ENCODE assay signal across 21 cellular contexts in the genomic region with DNA sequence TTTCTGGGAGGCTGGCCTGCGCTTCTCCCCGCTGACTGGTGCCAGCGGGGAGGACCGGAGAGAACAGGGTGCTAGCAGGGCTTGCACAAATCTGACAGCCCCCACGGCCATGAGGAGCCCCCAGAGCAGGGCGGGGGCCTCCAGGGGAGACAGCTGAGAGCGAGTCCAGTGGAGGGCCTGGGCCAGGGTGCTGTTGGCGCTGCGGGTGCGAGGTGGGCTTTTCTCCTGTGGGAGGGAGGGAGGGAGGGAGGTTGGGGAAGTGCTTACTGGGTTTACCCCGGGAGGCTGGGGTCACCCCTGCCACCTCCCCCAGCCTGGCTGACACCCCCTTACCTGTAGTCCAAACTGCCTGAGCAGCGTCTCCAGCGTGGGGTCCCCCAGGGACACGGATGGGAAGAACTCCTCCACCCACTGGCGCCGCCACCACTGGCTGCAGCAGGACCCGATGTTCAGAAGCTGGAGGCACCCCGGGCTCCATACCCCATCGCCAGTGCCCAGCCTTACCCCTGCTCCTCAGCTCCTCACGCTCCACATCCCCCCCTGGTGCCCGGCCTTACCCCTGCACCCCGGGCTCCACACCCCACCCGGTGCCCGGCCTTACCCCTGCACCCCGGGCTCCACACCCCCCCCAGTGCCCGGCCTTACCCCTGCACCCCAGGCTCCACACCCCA. TPM values are rescaled to one million over a fixed set of nuclear protein-coding genes. Genes with fewer than 3 reads are reported as not detected.
DNase-seq lines count a peak whose midpoint lies in the region; ATAC-seq, FAIRE-seq and TF ChIP-seq lines count a peak whose summit lies in the region.
"Had no signal": no experiment of that assay in that cellular context is flagged by ENCODE, and none has a peak within 500 bp of the region (broad histone marks: within the 10 kb centered on the region; RNA-seq: fewer than 3 reads in every experiment).

No MANE protein-coding gene starts in this region.

- H2BK5ac ChIP-seq in IMR-90 (ENCODE audit: low read depth, low read length, poor library complexity, severe bottlenecking): no peak overlapping the region

- no peaks in the 10 kb centered on the region for H3K9me1 ChIP-seq in IMR-90 (ENCODE audit: insufficient read depth, low read length)

- DNase-seq in right cardiac atrium (peak in 2 of 3 donors; percentile 53 to 71), left ventricle myocardium inferior (no peak), IMR-90 (no peak), bronchial epithelial cell (ENCODE audit: low read depth) (no peak), head of caudate nucleus (no peak), GDM1 (lab: John Stamatoyannopoulos, UW) (no peak)
- peak; percentile 56 for DNase-seq in stimulated activated CD8-positive, alpha-beta memory T cell treated with anti-CD3 and anti-CD28 coated beads, Interleukin-4, amount 100 ng/mL, for 48 hours
- DNase-seq: activated CD4-positive, alpha-beta T cell treated with anti-CD3 and anti-CD28 coated beads for 4 hours; activated naive CD4-positive, alpha-beta T cell; activated T-cell treated with anti-CD3 and anti-CD28 coated beads for 4 hours; CD4-positive, alpha-beta memory T cell; DMS79; stimulated activated naive CD4-positive, alpha-beta T cell had no signal

- H4K20me1 ChIP-seq in IMR-90 (ENCODE audit: insufficient read depth, low read length): no peaks in the 10 kb centered on the region; the same call in 1 of the 2 replicates

- H2BK15ac ChIP-seq in IMR-90 (ENCODE audit: low read depth, low read length): no peak overlapping the region

- H3K27me3 ChIP-seq in right cardiac atrium (ENCODE audit: control insufficient read depth, insufficient read depth): no peaks in the 10 kb centered on the region
- no peaks in the 10 kb centered on the region for H3K27me3 ChIP-seq in left ventricle myocardium inferior (ENCODE audit: low read depth)
- no peaks in the 10 kb centered on the region for H3K27me3 ChIP-seq in IMR-90 (ENCODE audit: control insufficient read depth, insufficient read depth, low read length)
- no peaks in the 10 kb centered on the region for H3K27me3 ChIP-seq in bronchial epithelial cell (ENCODE audit: control insufficient read depth, insufficient read depth, low read length)
- H3K27me3 ChIP-seq: gastroesophageal sphincter, left lung, upper lobe of left lung had no signal

- BruUV-seq in IMR-90 (replicated peaks; lab: Mats Ljungman, UMichigan): no TSS peak

- no peak overlapping the region for H2AFZ ChIP-seq in IMR-90 (replicated peaks; ENCODE audit: low read length, poor library complexity)

- dilution Hi-C loops in IMR-90 (cut with HindIII; ENCODE audit: low sequenced_read_pairs, unreplicated experiment): no loop called here

- no peak overlapping the region for H4K5ac ChIP-seq in IMR-90 (ENCODE audit: low read depth, low read length)

- no peak overlapping the region for H4K8ac ChIP-seq in IMR-90 (ENCODE audit: low read depth in 2 of 2, low read length in 2 of 2)

- TF ChIP-seq RAD21 in IMR-90 (IDR thresholded peaks at IDR 0.05; ENCODE audit: low read length): no peak

- no peak overlapping the region for H3K9ac ChIP-seq in IMR-90 (ENCODE audit: low read depth, low read length)

- H3K4me3 ChIP-seq in right cardiac atrium (ENCODE audit: low read length) (no peak overlapping the region), left ventricle myocardium inferior (no peak overlapping the region), IMR-90 (ENCODE audit: insufficient read depth, low read depth, low read length) (no peak overlapping the region), bronchial epithelial cell (ENCODE audit: low read depth, low read length) (no peak overlapping the region)
- H3K4me3 ChIP-seq: gastroesophageal sphincter, left lung, upper lobe of left lung had no signal

- H3K14ac ChIP-seq in IMR-90 (replicated peaks; ENCODE audit: low read depth, low read length): no peak overlapping the region

- POLR2A ChIA-PET in IMR-90 (lab: Charles Lee; ENCODE audit: unreplicated experiment): no interaction called here

- H2BK120ac ChIP-seq in IMR-90 (ENCODE audit: low read depth, low read length): no peak overlapping the region

- H3K18ac ChIP-seq in IMR-90 (ENCODE audit: low read depth, low read length): no peak overlapping the region

- H2BK20ac ChIP-seq in IMR-90 (ENCODE audit: low read depth, low read length): no peak overlapping the region

- WGBS in right cardiac atrium: 85% methylated on average over 25 of the region's 26 CpGs
- 95% methylated on average over 4 of the region's 26 CpGs; no CpG with 5 or more reads in 1 of the 2 experiments for WGBS in IMR-90 (ENCODE audit: extremely low coverage in 2 of 2, insufficient read length in 1 of 2), 2 experiments

- intact Hi-C loops in right cardiac atrium (cut with DNase I) (loop anchor here in 2 of 4 donors (10.0 kb wide), 2 partner anchors 259 to 269 kb away; partner anchors contain the start of gene TUBGCP6 (in 1 of the 2)), left ventricle myocardium inferior (cut with micrococcal nuclease) (no loop called here), IMR-90 (cut with micrococcal nuclease) (no loop called here), head of caudate nucleus (cut with DNase I) (loop anchor here (10.0 kb wide), 1 partner anchor 259 kb away; the partner anchor contains the start of gene TUBGCP6)

- no peaks in the 10 kb centered on the region for H3K9me3 ChIP-seq in right cardiac atrium (ENCODE audit: control insufficient read depth, low read length)
- H3K9me3 ChIP-seq in left ventricle myocardium inferior (replicated peaks): no peaks in the 10 kb centered on the region
- no peaks in the 10 kb centered on the region for H3K9me3 ChIP-seq in IMR-90 (ENCODE audit: control insufficient read depth, insufficient read depth, low read length)
- H3K9me3 ChIP-seq: gastroesophageal sphincter, left lung, upper lobe of left lung had no signal

- CTCF ChIA-PET in IMR-90 (lab: Yijun Ruan, JAX): no interaction called here

- ATAC-seq in right cardiac atrium (no peak), IMR-90 (ENCODE audit: low read depth) (no peak), GM19328 (IDR thresholded peaks at IDR 0.05; ENCODE audit: unreplicated experiment) (no peak)
- ATAC-seq: gastroesophageal sphincter, left lung, Panc1, SK-N-SH treated with all-trans-retinoic acid at 6 μM for 48 hours had no signal

- H3K79me1 ChIP-seq in IMR-90 (ENCODE audit: low read depth in 1 of 2, low read length in 2 of 2): peaks cover 2 to 35% of the 10 kb centered on the region in 2 experiments

- no peak overlapping the region for H3K23ac ChIP-seq in IMR-90 (ENCODE audit: low read depth, low read length)

- H2AK5ac ChIP-seq in IMR-90 (ENCODE audit: low read depth, low read length): no peak overlapping the region

- peaks cover 34% of the 10 kb centered on the region for H3K36me3 ChIP-seq in left ventricle myocardium inferior
- H3K36me3 ChIP-seq in IMR-90 (ENCODE audit: control insufficient read depth, insufficient read depth, low read length): peaks cover 28% of the 10 kb centered on the region; the same call in 1 of the 2 replicates
- H3K36me3 ChIP-seq in bronchial epithelial cell (ENCODE audit: control insufficient read depth, insufficient read depth, low read length): peaks cover 15% of the 10 kb centered on the region

- no peak overlapping the region for H4K91ac ChIP-seq in IMR-90 (ENCODE audit: insufficient read depth, low read depth, low read length)

- no peak overlapping the region for H3K27ac ChIP-seq in right cardiac atrium (ENCODE audit: low read length)
- H3K27ac ChIP-seq in left ventricle myocardium inferior (replicated peaks): no peak overlapping the region
- no peak overlapping the region for H3K27ac ChIP-seq in IMR-90 (ENCODE audit: insufficient read depth, low read length)
- H3K27ac ChIP-seq: gastroesophageal sphincter, left lung, upper lobe of left lung had no signal

- no peak overlapping the region for H2AK9ac ChIP-seq in IMR-90 (replicated peaks; ENCODE audit: low read depth, low read length, poor library complexity)

- no peaks in the 10 kb centered on the region for H3K4me1 ChIP-seq in right cardiac atrium (ENCODE audit: control insufficient read depth, insufficient read depth, low read length)
- peaks cover 25% of the 10 kb centered on the region for H3K4me1 ChIP-seq in left ventricle myocardium inferior
- peaks cover 2% of the 10 kb centered on the region; the same call in 1 of the 2 replicates for H3K4me1 ChIP-seq in IMR-90 (ENCODE audit: control insufficient read depth, insufficient read depth, low read length)

- FAIRE-seq in bronchial epithelial cell (lab: Jason Lieb, UNC): no peak

- no peak for TF ChIP-seq POLR2A in IMR-90 (IDR thresholded peaks at IDR 0.05; ENCODE audit: low read depth, low read length)

- no peak overlapping the region for H3K56ac ChIP-seq in IMR-90 (ENCODE audit: extremely low read depth, insufficient read depth, low read length)

- in situ Hi-C loops in IMR-90 (cut with MboI; ENCODE audit: low sequenced_read_pairs): no loop called here

- H3K4me2 ChIP-seq in IMR-90 (ENCODE audit: low read depth, low read length): no peak overlapping the region

- no peak overlapping the region for H3K4ac ChIP-seq in IMR-90 (ENCODE audit: low read depth, low read length)

- TF ChIP-seq CTCF in left ventricle myocardium inferior (IDR thresholded peaks at IDR 0.05; ENCODE audit: borderline replicate concordance) (no peak), IMR-90 (conservative IDR thresholded peaks at IDR 0.05; ENCODE audit: low read depth, low read length) (0 out of 2 replicates have a peak, but pooled peaks have one; percentile 3), bronchial epithelial cell (IDR thresholded peaks at IDR 0.05; ENCODE audit: insufficient read depth, low read length, severe bottlenecking) (peak; percentile 16)

RNA-seq across cellular contexts. Expression of gene LMF2, which starts 3.9 kb away (rescaled TPM):
- 10 to 100 TPM; 32.2 to 33.7 (median 33.3) TPM for total RNA-seq in right cardiac atrium
- polyA plus RNA-seq in right cardiac atrium: 29.0 TPM
- total RNA-seq in left ventricle myocardium inferior: 23.4 TPM
- 15.6 and 16.8 TPM in 2 replicates for total RNA-seq in IMR-90 (2012; rRNA removed)
- 82.6 and 103 TPM in 2 replicates for polyA plus RNA-seq in IMR-90 (2012; rRNA removed)
- polyA plus RNA-seq in IMR-90 (2012; cell fraction: cytosol; rRNA removed): 39.0 and 77.4 TPM in 2 replicates
- polyA plus RNA-seq in IMR-90 (2012; cell fraction: nucleus; rRNA removed; ENCODE audit: low replicate concordance): 417 and 1,505 TPM in 2 replicates
- 10.3 and 12.7 TPM in 2 replicates for total RNA-seq in bronchial epithelial cell

RNA-seq across cellular contexts. Expression of gene NCAPH2, which starts 4.4 kb away (rescaled TPM):
- total RNA-seq in right cardiac atrium (10 to 100 TPM; 23.3 to 35.0 (median 28.6) TPM), left ventricle myocardium inferior (27.7 TPM), IMR-90 (2012; rRNA removed) (36.4 and 38.5 TPM in 2 replicates), bronchial epithelial cell (28.3 and 44.2 TPM in 2 replicates)
- polyA plus RNA-seq in right cardiac atrium (29.1 TPM), IMR-90 (2012; rRNA removed) (30.2 and 30.8 TPM in 2 replicates)
- polyA plus RNA-seq in IMR-90 (2012; cell fraction: cytosol; rRNA removed): 21.4 and 24.2 TPM in 2 replicates
- polyA plus RNA-seq in IMR-90 (2012; cell fraction: nucleus; rRNA removed; ENCODE audit: low replicate concordance): 41.1 and 97.4 TPM in 2 replicates

RNA-seq across cellular contexts. Expression of gene MIOX, which starts 17.0 kb away (rescaled TPM):
- total RNA-seq in right cardiac atrium (not detected), left ventricle myocardium inferior (not detected), IMR-90 (2012; rRNA removed) (not detected in 2 replicates), bronchial epithelial cell (not detected in 2 replicates)
- polyA plus RNA-seq in right cardiac atrium (not detected), IMR-90 (2012; rRNA removed) (not detected in 2 replicates)
- polyA plus RNA-seq in IMR-90 (2012; cell fraction: cytosol; rRNA removed): not detected in 2 replicates
- 0.46 and 0.61 TPM in 2 replicates for polyA plus RNA-seq in IMR-90 (2012; cell fraction: nucleus; rRNA removed; ENCODE audit: low replicate concordance)
- total RNA-seq: CD4-positive, alpha-beta memory T cell; gastroesophageal sphincter; HT1080; left lung; mononuclear cell; upper lobe of left lung had no signal
- polyA plus RNA-seq: CD4-positive, alpha-beta memory T cell had no signal

RNA-seq across cellular contexts. Expression of gene SCO2, which starts 21.8 kb away (rescaled TPM):
- total RNA-seq in right cardiac atrium: 1 to 10 TPM in 2 of 4 donors, not detected in 2; 1.4 to 2.2 TPM
- polyA plus RNA-seq in right cardiac atrium: not detected
- total RNA-seq in left ventricle myocardium inferior: not detected
- total RNA-seq in IMR-90 (2012; rRNA removed): 1.3 and 1.7 TPM in 2 replicates
- polyA plus RNA-seq in IMR-90 (2012; rRNA removed): 1.8 and 1.9 TPM in 2 replicates
- polyA plus RNA-seq in IMR-90 (2012; cell fraction: cytosol; rRNA removed): 2.9 TPM in 2 replicates
- polyA plus RNA-seq in IMR-90 (2012; cell fraction: nucleus; rRNA removed; ENCODE audit: low replicate concordance): 2.1 and 3.9 TPM in 2 replicates
- 2.0 and 2.1 TPM in 2 replicates for total RNA-seq in bronchial epithelial cell
- total RNA-seq: CD4-positive, alpha-beta memory T cell had no signal

RNA-seq across cellular contexts. Expression of gene ADM2, which starts 22.3 kb away (rescaled TPM):
- total RNA-seq in right cardiac atrium (under 1 TPM in 2 of 4 donors, not detected in 2; 0.11 to 0.32 TPM), left ventricle myocardium inferior (not detected), IMR-90 (2012; rRNA removed) (0.18 and 0.28 TPM in 2 replicates), bronchial epithelial cell (3.7 and 5.4 TPM in 2 replicates)
- polyA plus RNA-seq in right cardiac atrium (0.05 TPM), IMR-90 (2012; rRNA removed) (1.9 and 2.3 TPM in 2 replicates)
- 1.8 and 4.1 TPM in 2 replicates for polyA plus RNA-seq in IMR-90 (2012; cell fraction: cytosol; rRNA removed)
- 2.3 and 3.8 TPM in 2 replicates for polyA plus RNA-seq in IMR-90 (2012; cell fraction: nucleus; rRNA removed; ENCODE audit: low replicate concordance)

Comparison
In these comparisons a context has a peak if more than half of its experiments do, and no peak if none do; other contexts are left out.
1. DNase-seq: peak in right cardiac atrium (2 of 3) and stimulated activated CD8-positive, alpha-beta memory T cell treated with anti-CD3 and anti-CD28 coated beads, Interleukin-4, amount 100 ng/mL, for 48 hours (single experiment); none in left ventricle myocardium inferior (single experiment), IMR-90 (single experiment), bronchial epithelial cell (single experiment), head of caudate nucleus (0 of 42) and GDM1 (single experiment).